In the genomic region with DNA sequence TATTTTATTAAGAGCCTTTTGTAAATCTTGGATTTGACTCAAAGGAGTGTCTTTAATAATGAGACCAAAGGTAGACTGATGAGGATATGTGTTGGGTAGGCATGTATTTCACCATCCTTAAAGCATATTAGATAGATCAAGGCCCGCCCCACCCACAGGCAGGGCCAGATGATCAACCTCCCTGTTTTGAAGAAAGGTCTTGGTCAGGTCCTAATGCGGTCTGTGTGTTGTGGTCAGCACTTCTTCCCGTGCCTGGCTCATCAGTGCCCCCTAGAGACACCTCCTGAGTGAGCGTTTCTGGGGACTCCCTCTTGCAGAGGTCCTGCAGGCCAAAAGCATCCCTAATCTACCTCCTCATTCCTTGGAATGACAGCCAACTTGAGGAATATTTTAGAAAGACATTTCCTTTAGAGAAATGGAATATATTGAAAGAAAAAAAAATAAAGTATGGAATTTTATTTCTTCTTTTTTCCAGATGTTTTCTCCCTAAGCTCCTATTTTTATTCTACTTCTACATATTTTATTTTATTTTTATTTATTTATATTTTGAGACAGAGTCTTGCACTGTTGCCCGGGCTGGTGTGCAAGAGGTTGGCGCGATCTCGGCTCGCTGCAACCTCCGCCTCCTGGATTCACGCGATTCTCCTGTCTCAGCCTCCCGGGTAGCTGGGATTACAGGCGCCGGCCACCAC, we compare ENCODE assay signal across 1 cellular context.
TF ChIP-seq lines count a peak whose summit lies in the region.

No MANE protein-coding gene starts in this region.

TF ChIP-seq in HepG2, 621 proteins besides CTCF, POLR2A, EP300 and RAD21 (continued from another document and continues in another):
- TF ChIP-seq TCF7L2 (IDR thresholded peaks at IDR 0.05; ENCODE audit: low read depth, low read length) (no peak), ZNF512B (CRISPR knock-in tag; IDR thresholded peaks at IDR 0.05; ENCODE audit: borderline replicate concordance) (no peak), TP53 (CRISPR knock-in tag; conservative IDR thresholded peaks at IDR 0.05) (no peak), MIXL1 (CRISPR knock-in tag; IDR thresholded peaks at IDR 0.05) (peak; percentile 64; the same call in 1 of the 2 replicates), TBL1XR1 (IDR thresholded peaks at IDR 0.05; ENCODE audit: borderline replicate concordance, low read length, partially characterized antibody) (no peak), ZNF431 (CRISPR knock-in tag; IDR thresholded peaks at IDR 0.05; ENCODE audit: borderline replicate concordance, low read depth) (no peak), ZNF567 (CRISPR knock-in tag; IDR thresholded peaks at IDR 0.05; ENCODE audit: borderline replicate concordance) (no peak), ZBTB2 (CRISPR knock-in tag; IDR thresholded peaks at IDR 0.05; ENCODE audit: low read depth) (no peak), KDM4B (CRISPR knock-in tag; IDR thresholded peaks at IDR 0.05) (no peak), CREM (IDR thresholded peaks at IDR 0.05) (no peak), CREM (CRISPR knock-in tag; IDR thresholded peaks at IDR 0.05) (no peak), SMAD1 (CRISPR knock-in tag; IDR thresholded peaks at IDR 0.05; ENCODE audit: borderline replicate concordance, low read depth) (no peak), PCBP1 (IDR thresholded peaks at IDR 0.05; ENCODE audit: borderline replicate concordance, low read depth, low read length) (no peak), KLF12 (CRISPR knock-in tag; IDR thresholded peaks at IDR 0.05; ENCODE audit: borderline replicate concordance) (no peak), HIVEP1 (CRISPR knock-in tag; IDR thresholded peaks at IDR 0.05) (no peak), RBM22 (optimal IDR thresholded peaks at IDR 0.05; ENCODE audit: low read length) (no peak), ZNF468 (CRISPR knock-in tag; IDR thresholded peaks at IDR 0.05) (no peak), CBFB (CRISPR knock-in tag; IDR thresholded peaks at IDR 0.05) (peak; percentile 97), ZNF256 (CRISPR knock-in tag; conservative IDR thresholded peaks at IDR 0.05) (no peak), ZNF160 (CRISPR knock-in tag; IDR thresholded peaks at IDR 0.05) (no peak), SALL2 (CRISPR knock-in tag; IDR thresholded peaks at IDR 0.05) (no peak), IRX3 (CRISPR knock-in tag; IDR thresholded peaks at IDR 0.05; ENCODE audit: borderline replicate concordance, low read depth) (no peak), PHF5A (CRISPR knock-in tag; IDR thresholded peaks at IDR 0.05; ENCODE audit: low read depth, unreplicated experiment) (no peak), ARID4A (CRISPR knock-in tag; IDR thresholded peaks at IDR 0.05; ENCODE audit: borderline replicate concordance) (no peak), FOXK1 (CRISPR knock-in tag; IDR thresholded peaks at IDR 0.05; ENCODE audit: borderline replicate concordance, low read depth) (peak; percentile 45; the same call in 1 of the 2 replicates), E2F2 (CRISPR knock-in tag; IDR thresholded peaks at IDR 0.05; ENCODE audit: borderline replicate concordance) (no peak), NFAT5 (CRISPR knock-in tag; IDR thresholded peaks at IDR 0.05) (no peak), RFX3 (CRISPR knock-in tag; IDR thresholded peaks at IDR 0.05) (no peak), SSRP1 (CRISPR knock-in tag; IDR thresholded peaks at IDR 0.05) (no peak)
- TF ChIP-seq, protein P1, sequence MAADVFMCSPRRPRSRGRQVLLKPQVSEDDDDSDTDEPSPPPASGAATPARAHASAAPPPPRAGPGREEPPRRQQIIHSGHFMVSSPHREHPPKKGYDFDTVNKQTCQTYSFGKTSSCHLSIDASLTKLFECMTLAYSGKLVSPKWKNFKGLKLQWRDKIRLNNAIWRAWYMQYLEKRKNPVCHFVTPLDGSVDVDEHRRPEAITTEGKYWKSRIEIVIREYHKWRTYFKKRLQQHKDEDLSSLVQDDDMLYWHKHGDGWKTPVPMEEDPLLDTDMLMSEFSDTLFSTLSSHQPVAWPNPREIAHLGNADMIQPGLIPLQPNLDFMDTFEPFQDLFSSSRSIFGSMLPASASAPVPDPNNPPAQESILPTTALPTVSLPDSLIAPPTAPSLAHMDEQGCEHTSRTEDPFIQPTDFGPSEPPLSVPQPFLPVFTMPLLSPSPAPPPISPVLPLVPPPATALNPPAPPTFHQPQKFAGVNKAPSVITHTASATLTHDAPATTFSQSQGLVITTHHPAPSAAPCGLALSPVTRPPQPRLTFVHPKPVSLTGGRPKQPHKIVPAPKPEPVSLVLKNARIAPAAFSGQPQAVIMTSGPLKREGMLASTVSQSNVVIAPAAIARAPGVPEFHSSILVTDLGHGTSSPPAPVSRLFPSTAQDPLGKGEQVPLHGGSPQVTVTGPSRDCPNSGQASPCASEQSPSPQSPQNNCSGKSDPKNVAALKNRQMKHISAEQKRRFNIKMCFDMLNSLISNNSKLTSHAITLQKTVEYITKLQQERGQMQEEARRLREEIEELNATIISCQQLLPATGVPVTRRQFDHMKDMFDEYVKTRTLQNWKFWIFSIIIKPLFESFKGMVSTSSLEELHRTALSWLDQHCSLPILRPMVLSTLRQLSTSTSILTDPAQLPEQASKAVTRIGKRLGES (CRISPR knock-in tag; IDR thresholded peaks at IDR 0.05; ENCODE audit: borderline replicate concordance), result no peak
- TF ChIP-seq, protein P2, sequence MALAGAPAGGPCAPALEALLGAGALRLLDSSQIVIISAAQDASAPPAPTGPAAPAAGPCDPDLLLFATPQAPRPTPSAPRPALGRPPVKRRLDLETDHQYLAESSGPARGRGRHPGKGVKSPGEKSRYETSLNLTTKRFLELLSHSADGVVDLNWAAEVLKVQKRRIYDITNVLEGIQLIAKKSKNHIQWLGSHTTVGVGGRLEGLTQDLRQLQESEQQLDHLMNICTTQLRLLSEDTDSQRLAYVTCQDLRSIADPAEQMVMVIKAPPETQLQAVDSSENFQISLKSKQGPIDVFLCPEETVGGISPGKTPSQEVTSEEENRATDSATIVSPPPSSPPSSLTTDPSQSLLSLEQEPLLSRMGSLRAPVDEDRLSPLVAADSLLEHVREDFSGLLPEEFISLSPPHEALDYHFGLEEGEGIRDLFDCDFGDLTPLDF (CRISPR knock-in tag; IDR thresholded peaks at IDR 0.05), result no peak
- TF ChIP-seq, protein P3, sequence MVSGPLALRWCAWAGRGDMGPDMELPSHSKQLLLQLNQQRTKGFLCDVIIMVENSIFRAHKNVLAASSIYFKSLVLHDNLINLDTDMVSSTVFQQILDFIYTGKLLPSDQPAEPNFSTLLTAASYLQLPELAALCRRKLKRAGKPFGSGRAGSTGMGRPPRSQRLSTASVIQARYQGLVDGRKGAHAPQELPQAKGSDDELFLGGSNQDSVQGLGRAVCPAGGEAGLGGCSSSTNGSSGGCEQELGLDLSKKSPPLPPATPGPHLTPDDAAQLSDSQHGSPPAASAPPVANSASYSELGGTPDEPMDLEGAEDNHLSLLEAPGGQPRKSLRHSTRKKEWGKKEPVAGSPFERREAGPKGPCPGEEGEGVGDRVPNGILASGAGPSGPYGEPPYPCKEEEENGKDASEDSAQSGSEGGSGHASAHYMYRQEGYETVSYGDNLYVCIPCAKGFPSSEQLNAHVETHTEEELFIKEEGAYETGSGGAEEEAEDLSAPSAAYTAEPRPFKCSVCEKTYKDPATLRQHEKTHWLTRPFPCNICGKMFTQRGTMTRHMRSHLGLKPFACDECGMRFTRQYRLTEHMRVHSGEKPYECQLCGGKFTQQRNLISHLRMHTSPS (CRISPR knock-in tag; IDR thresholded peaks at IDR 0.05; ENCODE audit: low read depth), result no peak
